19 cellular contexts compared by ENCODE assay signal in the genomic region with DNA sequence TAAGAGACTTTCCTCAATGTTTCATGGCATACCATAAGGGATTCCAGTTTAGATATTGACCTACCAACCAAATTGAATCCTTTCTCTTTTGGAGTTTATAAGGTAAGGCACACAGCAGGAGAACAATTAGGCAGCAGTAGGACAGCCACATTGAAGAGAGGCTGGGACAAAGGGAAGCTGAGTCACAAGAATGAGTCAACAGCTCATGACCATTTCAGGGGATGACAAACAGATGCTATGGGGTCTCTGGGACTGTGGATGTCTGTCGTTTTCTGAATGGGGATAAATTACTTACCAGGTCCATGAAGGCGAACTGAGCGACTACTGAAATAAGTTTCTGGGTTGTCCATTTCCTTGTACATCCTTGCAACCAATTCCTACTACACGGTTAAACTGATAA. TPM values are rescaled to one million over a fixed set of nuclear protein-coding genes. Genes with fewer than 3 reads are reported as not detected.
DNase-seq lines count a peak whose midpoint lies in the region; ATAC-seq, FAIRE-seq and TF ChIP-seq lines count a peak whose summit lies in the region.
"Had no signal": no experiment of that assay in that cellular context is flagged by ENCODE, and none has a peak within 500 bp of the region (broad histone marks: within the 10 kb centered on the region; RNA-seq: fewer than 3 reads in every experiment).

No MANE protein-coding gene starts in this region.

- H3K9ac ChIP-seq in HCT116 (ENCODE audit: low read length), result no peak overlapping the region
- H3K9ac ChIP-seq in K562 (ENCODE audit: insufficient read depth in 1 of 2, low read depth in 2 of 2, low read length in 2 of 2), result no peak overlapping the region
- H3K9ac ChIP-seq in mammary epithelial cell (ENCODE audit: insufficient read depth, low read length), result no peak overlapping the region

- H3K4me3 ChIP-seq in HCT116 (replicated peaks in 1 of 2; ENCODE audit: low read depth in 1 of 2, low read length in 2 of 2) (no peak overlapping the region), K562 (no peak overlapping the region), mammary epithelial cell (replicated peaks in 1 of 3; ENCODE audit: insufficient read depth in 1 of 3, low read depth in 2 of 3, low read length in 3 of 3) (no peak overlapping the region)

- no peak overlapping the region for H3K27ac ChIP-seq in HCT116 (ENCODE audit: low read depth, low read length)
- no peak overlapping the region for H3K27ac ChIP-seq in K562 (ENCODE audit: extremely low read depth, low read depth, low read length)
- no peak overlapping the region for H3K27ac ChIP-seq in mammary epithelial cell (ENCODE audit: insufficient read depth, low read depth, low read length)
- H3K27ac ChIP-seq: HL-60 had no signal

- no peak for TF ChIP-seq POLR2A in HCT116 (IDR thresholded peaks at IDR 0.05; ENCODE audit: borderline replicate concordance, extremely low read depth, insufficient read depth, insufficient read length)
- TF ChIP-seq POLR2A in K562 (conservative IDR thresholded peaks at IDR 0.05), result no peak

- TF ChIP-seq CTCF in HCT116 (IDR thresholded peaks at IDR 0.05 in 2 of 3, conservative IDR thresholded peaks at IDR 0.05 in 1 of 3; ENCODE audit: borderline replicate concordance in 1 of 3, insufficient read depth in 1 of 3, low read depth in 2 of 3, low read length in 2 of 3) (no peak), K562 (IDR thresholded peaks at IDR 0.05 in 2 of 3, conservative IDR thresholded peaks at IDR 0.05 in 1 of 3; ENCODE audit: insufficient read depth in 2 of 3, low read depth in 1 of 3, low read length in 3 of 3) (no peak), mammary epithelial cell (conservative IDR thresholded peaks at IDR 0.05 in 1 of 2, IDR thresholded peaks at IDR 0.05 in 1 of 2; ENCODE audit: extremely low read depth in 1 of 2, insufficient read depth in 1 of 2, low read depth in 1 of 2, low read length in 2 of 2) (no peak)

- no peak overlapping the region for H3K4me3 Mint-ChIP-seq in activated T-helper 2 cell treated with anti-CD3 and anti-CD28 coated beads, Interferon-gamma antibody, Interleukin-2, Interleukin-4, amounts not matched to agents 10 μg/mL and 5 μg/mL and 100 μg/mL, durations not matched to agents 14 hours and 24 hours and 36 hours (ENCODE audit: low read depth)
- H3K4me3 Mint-ChIP-seq: B cell; CD4-positive, alpha-beta T cell had no signal

- WGBS in K562 (ENCODE audit: insufficient coverage, low coverage, missing lambda C conversion rate), result 0% methylated on average over 4 of the region's 4 CpGs
- WGBS in mammary epithelial cell (ENCODE audit: low coverage, missing lambda C conversion rate), result 92% methylated on average over 4 of the region's 4 CpGs

- H4K20me1 ChIP-seq in HCT116 (ENCODE audit: insufficient read depth) (no peaks in the 10 kb centered on the region), K562 (replicated peaks; ENCODE audit: control insufficient read depth, insufficient read depth, low read length) (no peaks in the 10 kb centered on the region), mammary epithelial cell (ENCODE audit: insufficient read depth, low read length) (no peaks in the 10 kb centered on the region)

- H3K4me2 ChIP-seq in HCT116 (ENCODE audit: low read length), result no peak overlapping the region
- no peak overlapping the region for H3K4me2 ChIP-seq in K562 (ENCODE audit: insufficient read depth, low read length)
- H3K4me2 ChIP-seq in mammary epithelial cell (ENCODE audit: insufficient read depth, low read depth, low read length), result no peak overlapping the region

- H3K79me2 ChIP-seq in HCT116 (ENCODE audit: insufficient read depth, low read length) (no peaks in the 10 kb centered on the region), K562 (ENCODE audit: control insufficient read depth, insufficient read depth, low read length) (no peaks in the 10 kb centered on the region), mammary epithelial cell (ENCODE audit: insufficient read depth, low read length) (no peaks in the 10 kb centered on the region)

- no peaks in the 10 kb centered on the region for H3K36me3 ChIP-seq in HCT116 (ENCODE audit: control insufficient read depth in 1 of 2, insufficient read depth in 2 of 2, low read length in 2 of 2)
- no peaks in the 10 kb centered on the region for H3K36me3 ChIP-seq in K562 (ENCODE audit: control insufficient read depth, insufficient read depth, low read length)
- no peaks in the 10 kb centered on the region for H3K36me3 ChIP-seq in mammary epithelial cell (ENCODE audit: insufficient read depth, low read length)

- RAD21 ChIA-PET in HCT116 (lab: Charles Lee; ENCODE audit: low non-redundant PET in 1 of 2, low total read pairs in 2 of 2, uncharacterized antibody in 2 of 2, unreplicated experiment in 2 of 2), result no interaction called here

- intact Hi-C loops in HCT116 (cut with micrococcal nuclease), result no loop called here
- intact Hi-C loops in K562 (cut with micrococcal nuclease), result no loop called here
- intact Hi-C loops in activated T-helper 2 cell treated with anti-CD3 and anti-CD28 coated beads, Interferon-gamma antibody, Interleukin-2, Interleukin-4, amounts not matched to agents 10 μg/mL and 5 μg/mL and 100 μg/mL, durations not matched to agents 14 hours and 24 hours and 36 hours (cut with micrococcal nuclease), result no loop called here
- intact Hi-C loops in mammary epithelial cell (cut with micrococcal nuclease), result no loop called here

- no peak for TF ChIP-seq EP300 in K562 (IDR thresholded peaks at IDR 0.05; ENCODE audit: low read length)

- H3K4me1 Mint-ChIP-seq in activated T-helper 2 cell treated with anti-CD3 and anti-CD28 coated beads, Interferon-gamma antibody, Interleukin-2, Interleukin-4, amounts not matched to agents 10 μg/mL and 5 μg/mL and 100 μg/mL, durations not matched to agents 14 hours and 24 hours and 36 hours (ENCODE audit: low read depth), result no peaks in the 10 kb centered on the region
- H3K4me1 Mint-ChIP-seq: B cell had no signal

- H3K36me3 Mint-ChIP-seq in activated T-helper 2 cell treated with anti-CD3 and anti-CD28 coated beads, Interferon-gamma antibody, Interleukin-2, Interleukin-4, amounts not matched to agents 10 μg/mL and 5 μg/mL and 100 μg/mL, durations not matched to agents 14 hours and 24 hours and 36 hours (ENCODE audit: low read depth), result no peaks in the 10 kb centered on the region

- H3K27ac Mint-ChIP-seq in activated T-helper 2 cell treated with anti-CD3 and anti-CD28 coated beads, Interferon-gamma antibody, Interleukin-2, Interleukin-4, amounts not matched to agents 10 μg/mL and 5 μg/mL and 100 μg/mL, durations not matched to agents 14 hours and 24 hours and 36 hours, result no peak overlapping the region
- H3K27ac Mint-ChIP-seq: B cell; CD4-positive, alpha-beta T cell had no signal

- FAIRE-seq in K562 (lab: Jason Lieb, UNC), result no peak
- FAIRE-seq: D721Med had no signal

- H2AFZ ChIP-seq in HCT116 (ENCODE audit: low read depth, low read length, poor library complexity, severe bottlenecking), result no peak overlapping the region
- no peak overlapping the region for H2AFZ ChIP-seq in K562 (ENCODE audit: low read depth, low read length)
- H2AFZ ChIP-seq in mammary epithelial cell (ENCODE audit: low read depth, low read length), result no peak overlapping the region

- POLR2A ChIA-PET in HCT116 (lab: Charles Lee), result no interaction called here
- POLR2A ChIA-PET in K562 (lab: Yijun Ruan, JAX), result no interaction called here

- CTCF ChIA-PET in HCT116 (lab: Charles Lee) (no interaction called here), K562 (lab: Yijun Ruan, JAX; ENCODE audit: low intra/inter-chr PET ratio) (no interaction called here), mammary epithelial cell (lab: Charles Lee; ENCODE audit: low non-redundant PET) (no interaction called here)

- peaks cover 7% of the 10 kb centered on the region for H3K9me3 Mint-ChIP-seq in activated T-helper 2 cell treated with anti-CD3 and anti-CD28 coated beads, Interferon-gamma antibody, Interleukin-2, Interleukin-4, amounts not matched to agents 10 μg/mL and 5 μg/mL and 100 μg/mL, durations not matched to agents 14 hours and 24 hours and 36 hours

- no peaks in the 10 kb centered on the region for H3K27me3 ChIP-seq in HCT116 (ENCODE audit: insufficient read depth, low read length)
- no peaks in the 10 kb centered on the region for H3K27me3 ChIP-seq in K562 (ENCODE audit: control insufficient read depth in 2 of 2, insufficient read depth in 2 of 2, low read length in 2 of 2)
- H3K27me3 ChIP-seq in mammary epithelial cell (ENCODE audit: insufficient read depth, low read length), result no peaks in the 10 kb centered on the region

- DNase-seq in Caki2 (ENCODE audit: low read depth), result peak; percentile 10
- no peak for DNase-seq in HCT116 (ENCODE audit: low read depth, low spot score)
- DNase-seq in K562 (ENCODE audit: extremely low read depth in 1 of 4, low spot score in 3 of 4), result peak in 1 of 4 experiments; percentile 2
- peak; percentile 54 for DNase-seq in kidney tubule cell (ENCODE audit: low spot score)
- no peak for DNase-seq in SK-N-DZ (ENCODE audit: low spot score)
- no peak for DNase-seq in activated T-helper 2 cell treated with anti-CD3 and anti-CD28 coated beads, Interferon-gamma antibody, Interleukin-2, Interleukin-4, amounts not matched to agents 10 μg/mL and 5 μg/mL and 100 μg/mL, durations not matched to agents 14 hours and 24 hours and 36 hours (ENCODE audit: low spot score)
- no peak for DNase-seq in NCI-H1694 (lab: John Stamatoyannopoulos, UW)
- DNase-seq in mammary epithelial cell, result no peak
- DNase-seq: CD4-positive, alpha-beta T cell; Karpas-422; MM.1S; NCI-H1105 treated with DMSO at 0.1 percent for 48 hours; NCI-H187 treated with DMSO at 0.1 percent for 48 hours; NCI-H446 treated with DMSO at 0.1 percent for 48 hours; SIG-M5 had no signal

- H3K9me3 ChIP-seq in HCT116 (ENCODE audit: control insufficient read depth in 1 of 2, insufficient read depth in 1 of 2, low read depth in 1 of 2, low read length in 2 of 2) (peaks cover 0 to 9% of the 10 kb centered on the region in 2 experiments; a peak in 1 of 4 replicates), K562 (replicated peaks; ENCODE audit: control insufficient read depth, insufficient read depth, low read depth, low read length) (no peaks in the 10 kb centered on the region), mammary epithelial cell (replicated peaks; ENCODE audit: insufficient read depth, low read length) (no peaks in the 10 kb centered on the region)

- H3K4me1 ChIP-seq in HCT116 (ENCODE audit: control insufficient read depth in 1 of 2, insufficient read depth in 2 of 2, low read length in 2 of 2), result peaks cover 0 to 5% of the 10 kb centered on the region in 2 experiments; a peak in 2 of 4 replicates
- no peaks in the 10 kb centered on the region for H3K4me1 ChIP-seq in K562 (replicated peaks in 1 of 2; ENCODE audit: control insufficient read depth in 2 of 2, insufficient read depth in 2 of 2, low read length in 2 of 2)
- H3K4me1 ChIP-seq in mammary epithelial cell (ENCODE audit: insufficient read depth, low read length), result peaks cover under 1% of the 10 kb centered on the region

- no peaks in the 10 kb centered on the region for H3K9me2 ChIP-seq in HCT116 (ENCODE audit: insufficient read depth)

- dilution Hi-C loops in mammary epithelial cell (cut with HindIII; ENCODE audit: low sequenced_read_pairs), result no loop called here

- H3K9me1 ChIP-seq in K562 (ENCODE audit: control insufficient read depth, insufficient read depth, low read length), result no peaks in the 10 kb centered on the region

- BruUV-seq in HCT116 (replicated peaks; lab: Mats Ljungman, UMichigan) (no TSS peak), K562 (replicated peaks; lab: Mats Ljungman, UMichigan) (no TSS peak), mammary epithelial cell (replicated peaks; lab: Mats Ljungman, UMichigan) (no TSS peak)

- TF ChIP-seq RAD21 in HCT116 (IDR thresholded peaks at IDR 0.05; ENCODE audit: low read depth) (no peak), K562 (CRISPR knock-in tag; conservative IDR thresholded peaks at IDR 0.05 in 1 of 2, IDR thresholded peaks at IDR 0.05 in 1 of 2) (no peak)

- in situ Hi-C loops in Caki2 (cut with HindIII; ENCODE audit: low pct_unique_long_range_greater_than_20kb, low sequenced_read_pairs) (no loop called here), K562 (cut with MboI) (no loop called here), mammary epithelial cell (cut with MboI; ENCODE audit: low sequenced_read_pairs in 2 of 2) (no loop called here)

- ATAC-seq in HCT116 (no peak), K562 (no peak)
- ATAC-seq: Panc1 had no signal

- H3K27me3 Mint-ChIP-seq in activated T-helper 2 cell treated with anti-CD3 and anti-CD28 coated beads, Interferon-gamma antibody, Interleukin-2, Interleukin-4, amounts not matched to agents 10 μg/mL and 5 μg/mL and 100 μg/mL, durations not matched to agents 14 hours and 24 hours and 36 hours (ENCODE audit: low read depth), result no peaks in the 10 kb centered on the region
- H3K27me3 Mint-ChIP-seq: CD4-positive, alpha-beta T cell had no signal

RNA-seq across cellular contexts. Expression of gene E2F7, which starts 48.6 kb away (rescaled TPM):
- 2.5 and 4.7 TPM in 2 replicates for total RNA-seq in Caki2 (2014; rRNA removed; shearing (Covaris generic); ENCODE audit: low replicate concordance)
- total RNA-seq in HCT116 (2021; ENCODE audit: unreplicated experiment) (19.5 TPM), K562 (2014; rRNA removed) (4.5 and 7.0 TPM in 2 replicates), K562 (2014; rRNA removed; fragmentation: Illumina TruSeq; extraction: Trizol) (9.4 and 10.5 TPM in 2 replicates), K562 (2015; rRNA removed; fragmentation: Illumina TruSeq; extraction: Trizol) (8.8 and 9.0 TPM in 2 replicates), K562 (2021) (13.0 and 13.5 TPM in 2 replicates), mammary epithelial cell (10 to 100 TPM in 1 of 2 donors, 1 to 10 TPM in 1; 5.7 to 35.4 TPM)
- 7.7 and 8.0 TPM in 2 replicates for polyA plus RNA-seq in HCT116 (2012)
- total RNA-seq in K562 (2011; cell fraction: chromatin; rRNA removed; ENCODE audit: low replicate concordance), result 20.8 and 46.3 TPM in 2 replicates
- total RNA-seq in K562 (2011; cell fraction: nucleolus; rRNA removed), result 6.0 and 10.8 TPM in 2 replicates
- total RNA-seq in K562 (2011; cell fraction: nucleoplasm; rRNA removed), result 16.0 and 16.2 TPM in 2 replicates
- polyA plus RNA-seq in K562 (2011; rRNA removed) (6.8 and 8.1 TPM in 2 replicates), K562 (2014; fragmentation: Illumina TruSeq; extraction: Trizol) (12.8 and 13.6 TPM in 2 replicates), K562 (2014; fragmentation: Nextera tagmentation; extraction: Ambion mirVana) (1 to 10 TPM; 3.4 to 3.5 TPM), K562 (2014; rRNA removed) (7.3 and 9.9 TPM in 2 replicates), mammary epithelial cell (11.9 TPM)
- 4.7 and 5.2 TPM in 2 replicates for polyA plus RNA-seq in K562 (2011; cell fraction: cytosol; rRNA removed)
- polyA plus RNA-seq in K562 (2011; cell fraction: nucleus; rRNA removed), result 10.9 and 13.7 TPM in 2 replicates
- polyA plus RNA-seq in K562 (2012), result 6.1 and 6.9 TPM in 2 replicates
- polyA minus RNA-seq in K562 (2011; rRNA and poly(A)+ RNA removed), result 10.0 TPM in 2 replicates
- 7.6 and 8.6 TPM in 2 replicates for polyA minus RNA-seq in K562 (2011; cell fraction: cytosol; rRNA and poly(A)+ RNA removed)
- 15.6 and 22.0 TPM in 2 replicates for polyA minus RNA-seq in K562 (2011; cell fraction: nucleus; rRNA and poly(A)+ RNA removed)
- polyA plus RNA-seq in SK-N-DZ (2014; cell fraction: cytosol; rRNA removed), result 9.2 and 13.4 TPM in 2 replicates
- polyA plus RNA-seq in SK-N-DZ (2014; cell fraction: nucleus; rRNA removed), result 19.2 and 20.1 TPM in 2 replicates
- total RNA-seq in activated T-helper 2 cell treated with anti-CD3 and anti-CD28 coated beads, Interferon-gamma antibody, Interleukin-2, Interleukin-4, amounts not matched to agents 10 μg/mL and 5 μg/mL and 100 μg/mL, durations not matched to agents 14 hours and 24 hours and 36 hours, result 14.3 and 17.7 TPM in 2 replicates
- 18.5 TPM for polyA minus RNA-seq in mammary epithelial cell

Comparison
In these comparisons a context has a peak if more than half of its experiments do, and no peak if none do; other contexts are left out.
1. DNase-seq: peak in Caki2 (single experiment) and kidney tubule cell (single experiment); none in HCT116 (single experiment), SK-N-DZ (single experiment), activated T-helper 2 cell treated with anti-CD3 and anti-CD28 coated beads, Interferon-gamma antibody, Interleukin-2, Interleukin-4, amounts not matched to agents 10 μg/mL and 5 μg/mL and 100 μg/mL, durations not matched to agents 14 hours and 24 hours and 36 hours (single experiment), NCI-H1694 (single experiment) and mammary epithelial cell (single experiment).